8 cellular contexts compared by ENCODE assay signal in genomic region chr9:129823934-129824601, GRCh38. TPM values are rescaled to one million over a fixed set of nuclear protein-coding genes. Genes with fewer than 3 reads are reported as not detected.
A peak's percentile ranks its signal among the peaks of the same experiment; 100 is the strongest.
DNase-seq lines count a peak whose midpoint lies in the region; ATAC-seq and TF ChIP-seq lines count a peak whose summit lies in the region.

Gene TOR1A, minus strand, starts transcription at chr9:129824136. Its CDS starts 51 bp downstream, at chr9:129824085.

- H3K27ac Mint-ChIP-seq in activated T-helper 17 cell treated with anti-CD3 and anti-CD28 coated beads, Interleukin-2, amount 50 U/mL, for 72 hours: peak within 1 kb of the TSS; percentile 77
- peak within 1 kb of the TSS; percentile 80 to 95 (median 89) for H3K27ac Mint-ChIP-seq in naive thymus-derived CD8-positive, alpha-beta T cell

- peak within 1 kb of the TSS; percentile 80 for H3K4me3 Mint-ChIP-seq in activated T-helper 17 cell treated with anti-CD3 and anti-CD28 coated beads, Interleukin-2, amount 50 U/mL, for 72 hours
- peak within 1 kb of the TSS; percentile 80 to 93 (median 88) for H3K4me3 Mint-ChIP-seq in naive thymus-derived CD8-positive, alpha-beta T cell

- DNase-seq in DMS79 (lab: John Stamatoyannopoulos, UW): peak; percentile 85
- peak; percentile 92 for DNase-seq in LHCN-M2 (ENCODE audit: low read depth)
- peak; percentile 96 for DNase-seq in RPMI8226
- peak; percentile 94 for DNase-seq in fibroblast of mammary gland (ENCODE audit: low read depth)
- DNase-seq in naive thymus-derived CD8-positive, alpha-beta T cell: peak; percentile 80 to 94 (median 89)
- DNase-seq in stimulated activated naive CD4-positive, alpha-beta T cell (lab: John Stamatoyannopoulos, UW): peak; percentile 81 to 91 (median 86)

- POLR2A ChIA-PET in naive thymus-derived CD8-positive, alpha-beta T cell (lab: Charles Lee): interaction anchor here (0.6 to 5.3 kb wide), 11 partner anchors 11 to 1340 kb away, joined by 3 to 42 read pairs (median 4); partner anchors contain the start of genes C9orf78 and USP20

- peaks cover 62% of the 10 kb centered on the region for H3K36me3 Mint-ChIP-seq in activated T-helper 17 cell treated with anti-CD3 and anti-CD28 coated beads, Interleukin-2, amount 50 U/mL, for 72 hours (ENCODE audit: low read depth)
- peaks cover 0 to 57% (median 6%) of the 10 kb centered on the region in 3 donors for H3K36me3 Mint-ChIP-seq in naive thymus-derived CD8-positive, alpha-beta T cell

- no peaks in the 10 kb centered on the region for H3K27me3 Mint-ChIP-seq in activated T-helper 17 cell treated with anti-CD3 and anti-CD28 coated beads, Interleukin-2, amount 50 U/mL, for 72 hours
- H3K27me3 Mint-ChIP-seq in naive thymus-derived CD8-positive, alpha-beta T cell: no peaks in the 10 kb centered on the region

- H3K4me1 Mint-ChIP-seq in activated T-helper 17 cell treated with anti-CD3 and anti-CD28 coated beads, Interleukin-2, amount 50 U/mL, for 72 hours: peaks cover 8% of the 10 kb centered on the region
- H3K4me1 Mint-ChIP-seq in naive thymus-derived CD8-positive, alpha-beta T cell: peaks cover 8 to 29% (median 14%) of the 10 kb centered on the region in 4 donors

- H3K4me3 ChIP-seq in fibroblast of mammary gland (ENCODE audit: control insufficient read depth, low read depth, low read length): peak within 1 kb of the TSS; percentile 69

- peak; percentile 89 for ATAC-seq in GM21825 (IDR thresholded peaks at IDR 0.05; ENCODE audit: unreplicated experiment)
- ATAC-seq in activated T-helper 17 cell treated with anti-CD3 and anti-CD28 coated beads, Interleukin-2, amount 50 U/mL, for 72 hours (replicated peaks): peak; percentile 96
- peak; percentile 91 to 96 for ATAC-seq in naive thymus-derived CD8-positive, alpha-beta T cell

- no peaks in the 10 kb centered on the region for H3K9me3 Mint-ChIP-seq in activated T-helper 17 cell treated with anti-CD3 and anti-CD28 coated beads, Interleukin-2, amount 50 U/mL, for 72 hours
- H3K9me3 Mint-ChIP-seq in naive thymus-derived CD8-positive, alpha-beta T cell: no peaks in the 10 kb centered on the region

- TF ChIP-seq CTCF in fibroblast of mammary gland (conservative IDR thresholded peaks at IDR 0.05; ENCODE audit: control insufficient read depth, insufficient read depth, low read depth, low read length): no peak

RNA-seq across cellular contexts. Expression of gene TOR1A, which starts in this region (rescaled TPM):
- 78.1 and 82.1 TPM in 2 replicates for total RNA-seq in LHCN-M2 (2014; rRNA removed)
- polyA plus RNA-seq in LHCN-M2 (2012): 50.4 TPM
- 10 to 100 TPM; 27.3 to 51.7 TPM for total RNA-seq in activated T-helper 17 cell treated with anti-CD3 and anti-CD28 coated beads, Interleukin-2, amount 50 U/mL, for 72 hours
- total RNA-seq in naive thymus-derived CD8-positive, alpha-beta T cell: 10 to 100 TPM; 33.4 to 34.3 TPM
- polyA plus RNA-seq in naive thymus-derived CD8-positive, alpha-beta T cell: 10 to 100 TPM; 42.6 to 55.0 (median 47.1) TPM

Comparison
In these comparisons a context has a peak if more than half of its experiments do, and no peak if none do; other contexts are left out.
1. Peak in every context shown above with its lines: DNase-seq, ATAC-seq and H3K4me3 ChIP-seq.